8 cellular contexts compared by ENCODE assay signal in the genomic region with DNA sequence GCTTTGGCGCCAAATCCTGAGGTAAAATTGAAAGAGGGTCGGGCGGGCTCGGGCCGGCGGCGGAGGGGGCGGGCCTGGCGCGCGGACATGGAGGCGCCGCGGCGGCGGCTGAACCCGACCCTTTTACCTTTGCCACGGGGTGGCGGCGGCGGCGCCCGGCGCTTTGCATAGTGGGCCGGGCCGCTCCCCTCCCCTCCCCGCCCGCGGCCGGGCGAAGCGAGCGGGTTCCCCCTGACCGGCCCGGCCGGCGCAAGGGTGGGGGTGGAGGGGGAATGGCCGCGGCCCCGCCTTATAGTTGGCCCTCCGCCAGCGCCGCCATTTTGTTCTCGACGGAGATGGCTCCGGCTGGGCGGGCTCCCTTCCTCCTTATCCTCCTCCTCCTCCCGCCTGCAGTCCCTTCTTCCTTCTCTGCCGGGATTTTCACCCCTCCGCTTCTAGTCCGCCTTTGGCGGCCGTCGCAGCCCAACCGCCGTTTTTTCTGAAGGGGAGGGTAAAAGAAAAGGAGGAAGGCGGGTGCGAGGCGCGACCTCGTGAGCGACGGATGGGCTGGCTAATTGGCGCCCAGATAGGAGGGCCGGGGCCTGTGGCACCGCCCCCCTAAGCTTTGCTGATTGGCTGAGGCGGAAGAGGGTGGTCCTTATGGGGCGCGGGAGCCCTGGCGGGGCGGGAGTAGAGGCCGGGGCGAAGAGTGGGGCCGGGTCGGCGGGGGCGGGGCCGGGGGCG. TPM values are rescaled to one million over a fixed set of nuclear protein-coding genes. Genes with fewer than 3 reads are reported as not detected.
DNase-seq lines count a peak whose midpoint lies in the region; ATAC-seq and TF ChIP-seq lines count a peak whose summit lies in the region.

No MANE protein-coding gene starts in this region.

- peaks cover 75% of the 10 kb centered on the region for H3K36me3 Mint-ChIP-seq in activated T-helper 2 cell treated with anti-CD3 and anti-CD28 coated beads, Interferon-gamma antibody, Interleukin-2, Interleukin-4, amounts not matched to agents 10 μg/mL and 5 μg/mL and 100 μg/mL, durations not matched to agents 14 hours and 24 hours and 36 hours (ENCODE audit: low read depth)
- peaks cover 0 to 32% (median 6%) of the 10 kb centered on the region in 3 donors for H3K36me3 Mint-ChIP-seq in naive thymus-derived CD8-positive, alpha-beta T cell
- H3K36me3 Mint-ChIP-seq in stimulated activated naive B cell treated with anti-CD40 and anti-IgM and Interleukin-4, amounts not matched to agents 10 μg/mL and 1 μg/mL and 100 μg/mL, for 72 hours = peaks cover 13 to 15% of the 10 kb centered on the region in 2 donors

- ATAC-seq in naive thymus-derived CD8-positive, alpha-beta T cell = peak; percentile 86 to 89
- peak; percentile 89 to 91 for ATAC-seq in stimulated activated naive B cell treated with anti-CD40 and anti-IgM and Interleukin-4, amounts not matched to agents 10 μg/mL and 1 μg/mL and 100 μg/mL, for 72 hours (replicated peaks)

- POLR2A ChIA-PET in naive thymus-derived CD8-positive, alpha-beta T cell (lab: Charles Lee) = interaction anchor here (0.5 to 2.2 kb wide), 12 partner anchors 9 to 770 kb away, joined by 4 to 31 read pairs (median 6); a partner anchor contains a TSS

- H3K4me3 Mint-ChIP-seq in activated T-helper 2 cell treated with anti-CD3 and anti-CD28 coated beads, Interferon-gamma antibody, Interleukin-2, Interleukin-4, amounts not matched to agents 10 μg/mL and 5 μg/mL and 100 μg/mL, durations not matched to agents 14 hours and 24 hours and 36 hours (ENCODE audit: low read depth) = peak overlapping the region; percentile 99
- peak overlapping the region; percentile 93 to 100 (median 100) for H3K4me3 Mint-ChIP-seq in naive thymus-derived CD8-positive, alpha-beta T cell
- H3K4me3 Mint-ChIP-seq in stimulated activated naive B cell treated with anti-CD40 and anti-IgM and Interleukin-4, amounts not matched to agents 10 μg/mL and 1 μg/mL and 100 μg/mL, for 72 hours = peak overlapping the region; percentile 94

- H3K9me3 Mint-ChIP-seq in activated T-helper 2 cell treated with anti-CD3 and anti-CD28 coated beads, Interferon-gamma antibody, Interleukin-2, Interleukin-4, amounts not matched to agents 10 μg/mL and 5 μg/mL and 100 μg/mL, durations not matched to agents 14 hours and 24 hours and 36 hours = no peaks in the 10 kb centered on the region
- H3K9me3 Mint-ChIP-seq in naive thymus-derived CD8-positive, alpha-beta T cell = no peaks in the 10 kb centered on the region
- H3K9me3 Mint-ChIP-seq in stimulated activated naive B cell treated with anti-CD40 and anti-IgM and Interleukin-4, amounts not matched to agents 10 μg/mL and 1 μg/mL and 100 μg/mL, for 72 hours = no peaks in the 10 kb centered on the region

- no peak for TF ChIP-seq CTCF in LNCaP clone FGC (IDR thresholded peaks at IDR 0.05; ENCODE audit: control insufficient read depth, extremely low read depth, insufficient read depth)
- TF ChIP-seq CTCF in fibroblast of mammary gland (conservative IDR thresholded peaks at IDR 0.05; ENCODE audit: control insufficient read depth, insufficient read depth, low read depth, low read length) = no peak

- peak overlapping the region; percentile 100 for H3K27ac Mint-ChIP-seq in activated T-helper 2 cell treated with anti-CD3 and anti-CD28 coated beads, Interferon-gamma antibody, Interleukin-2, Interleukin-4, amounts not matched to agents 10 μg/mL and 5 μg/mL and 100 μg/mL, durations not matched to agents 14 hours and 24 hours and 36 hours
- H3K27ac Mint-ChIP-seq in naive thymus-derived CD8-positive, alpha-beta T cell = peak overlapping the region; percentile 99 to 100 (median 100)
- H3K27ac Mint-ChIP-seq in stimulated activated naive B cell treated with anti-CD40 and anti-IgM and Interleukin-4, amounts not matched to agents 10 μg/mL and 1 μg/mL and 100 μg/mL, for 72 hours = peak overlapping the region; percentile 100

- H3K27me3 Mint-ChIP-seq in activated T-helper 2 cell treated with anti-CD3 and anti-CD28 coated beads, Interferon-gamma antibody, Interleukin-2, Interleukin-4, amounts not matched to agents 10 μg/mL and 5 μg/mL and 100 μg/mL, durations not matched to agents 14 hours and 24 hours and 36 hours (ENCODE audit: low read depth) = no peaks in the 10 kb centered on the region
- no peaks in the 10 kb centered on the region for H3K27me3 Mint-ChIP-seq in naive thymus-derived CD8-positive, alpha-beta T cell
- no peaks in the 10 kb centered on the region for H3K27me3 Mint-ChIP-seq in stimulated activated naive B cell treated with anti-CD40 and anti-IgM and Interleukin-4, amounts not matched to agents 10 μg/mL and 1 μg/mL and 100 μg/mL, for 72 hours

- H3K4me3 ChIP-seq in LNCaP clone FGC (ENCODE audit: low read depth, low read length) (peak overlapping the region; percentile 86), fibroblast of mammary gland (ENCODE audit: control insufficient read depth, low read depth, low read length) (peak overlapping the region; percentile 76)

- H3K4me1 Mint-ChIP-seq in activated T-helper 2 cell treated with anti-CD3 and anti-CD28 coated beads, Interferon-gamma antibody, Interleukin-2, Interleukin-4, amounts not matched to agents 10 μg/mL and 5 μg/mL and 100 μg/mL, durations not matched to agents 14 hours and 24 hours and 36 hours (ENCODE audit: low read depth) = peaks cover 36% of the 10 kb centered on the region
- peaks cover 25 to 71% (median 64%) of the 10 kb centered on the region in 4 donors for H3K4me1 Mint-ChIP-seq in naive thymus-derived CD8-positive, alpha-beta T cell
- peaks cover 24 to 48% of the 10 kb centered on the region in 2 donors for H3K4me1 Mint-ChIP-seq in stimulated activated naive B cell treated with anti-CD40 and anti-IgM and Interleukin-4, amounts not matched to agents 10 μg/mL and 1 μg/mL and 100 μg/mL, for 72 hours

- intact Hi-C loops in activated T-helper 2 cell treated with anti-CD3 and anti-CD28 coated beads, Interferon-gamma antibody, Interleukin-2, Interleukin-4, amounts not matched to agents 10 μg/mL and 5 μg/mL and 100 μg/mL, durations not matched to agents 14 hours and 24 hours and 36 hours (cut with micrococcal nuclease) = loop anchor here (1.0 to 5.0 kb wide), 9 partner anchors 117 to 824 kb away; a partner anchor contains a TSS

- DNase-seq in EH (ENCODE audit: low read depth) (peak; percentile 95), H4 (ENCODE audit: low spot score) (peak; percentile 91), LNCaP clone FGC (ENCODE audit: low read depth) (peak; percentile 81), RPMI8226 (peak; percentile 98), fibroblast of mammary gland (ENCODE audit: low read depth) (peak; percentile 94)
- DNase-seq in activated T-helper 2 cell treated with anti-CD3 and anti-CD28 coated beads, Interferon-gamma antibody, Interleukin-2, Interleukin-4, amounts not matched to agents 10 μg/mL and 5 μg/mL and 100 μg/mL, durations not matched to agents 14 hours and 24 hours and 36 hours (ENCODE audit: low spot score) = peak; percentile 94
- DNase-seq in naive thymus-derived CD8-positive, alpha-beta T cell = peak; percentile 92 to 99 (median 96)
- peak; percentile 94 for DNase-seq in stimulated activated naive B cell treated with anti-CD40 and anti-IgM and Interleukin-4, amounts not matched to agents 10 μg/mL and 1 μg/mL and 100 μg/mL, for 72 hours

RNA-seq across cellular contexts. Expression of a gene that starts 0.7 kb away (rescaled TPM):
- total RNA-seq in H4 (2014; rRNA removed; shearing (Covaris generic)) = 12.0 and 12.7 TPM in 2 replicates
- total RNA-seq in activated T-helper 2 cell treated with anti-CD3 and anti-CD28 coated beads, Interferon-gamma antibody, Interleukin-2, Interleukin-4, amounts not matched to agents 10 μg/mL and 5 μg/mL and 100 μg/mL, durations not matched to agents 14 hours and 24 hours and 36 hours = 48.2 and 48.3 TPM in 2 replicates
- total RNA-seq in naive thymus-derived CD8-positive, alpha-beta T cell = 100 to 1,000 TPM in 1 of 2 experiments, 10 to 100 TPM in 1; 94.5 to 110 TPM
- polyA plus RNA-seq in naive thymus-derived CD8-positive, alpha-beta T cell = 10 to 100 TPM; 10.1 to 19.3 (median 13.7) TPM

Comparison
In these comparisons a context has a peak if more than half of its experiments do, and no peak if none do; other contexts are left out.
1. Peak in every context shown above with its lines: DNase-seq, ATAC-seq and H3K4me3 ChIP-seq.